ENCODE assay signal across 1 cellular context in the genomic region with DNA sequence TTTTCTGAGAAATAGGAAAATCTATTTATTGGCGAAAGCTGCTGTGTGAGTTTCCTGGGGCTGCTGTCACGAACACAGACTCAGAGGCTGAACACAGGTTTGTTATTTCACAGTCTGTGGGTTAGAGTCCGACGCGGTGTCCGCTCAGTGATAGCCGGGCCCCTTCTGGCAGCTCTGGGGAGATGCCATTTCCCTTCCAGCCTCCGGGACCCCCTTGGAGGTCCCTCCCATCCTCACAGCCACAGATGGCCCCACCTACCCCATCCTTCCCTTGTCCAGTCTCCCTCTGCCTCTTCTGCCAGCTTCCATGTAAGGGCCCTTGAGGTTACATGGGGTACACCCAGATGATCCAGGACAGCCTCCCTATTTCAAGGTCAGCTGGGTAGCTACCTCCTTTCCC.
TF ChIP-seq lines count a peak whose summit lies in the region.

No MANE protein-coding gene starts in this region.

TF ChIP-seq in IMR-90, 13 proteins besides CTCF, POLR2A, EP300 and RAD21 (continued from another document):
- no peak for TF ChIP-seq RFX5 (IDR thresholded peaks at IDR 0.05; ENCODE audit: low read depth, low read length)
- TF ChIP-seq MAFK (IDR thresholded peaks at IDR 0.05; ENCODE audit: low read depth, low read length) = no peak
- TF ChIP-seq FOS (IDR thresholded peaks at IDR 0.05; ENCODE audit: low read depth, low read length) = no peak
- no peak for TF ChIP-seq CHD1 (IDR thresholded peaks at IDR 0.05; ENCODE audit: low read depth, low read length)
- no peak for TF ChIP-seq NFE2L2 (IDR thresholded peaks at IDR 0.05; ENCODE audit: low read depth, low read length)
- no peak for TF ChIP-seq MXI1 (IDR thresholded peaks at IDR 0.05; ENCODE audit: borderline replicate concordance, low read depth, low read length)
- no peak for TF ChIP-seq MAZ (IDR thresholded peaks at IDR 0.05; ENCODE audit: borderline replicate concordance, low read depth, low read length)
- TF ChIP-seq, protein P1, sequence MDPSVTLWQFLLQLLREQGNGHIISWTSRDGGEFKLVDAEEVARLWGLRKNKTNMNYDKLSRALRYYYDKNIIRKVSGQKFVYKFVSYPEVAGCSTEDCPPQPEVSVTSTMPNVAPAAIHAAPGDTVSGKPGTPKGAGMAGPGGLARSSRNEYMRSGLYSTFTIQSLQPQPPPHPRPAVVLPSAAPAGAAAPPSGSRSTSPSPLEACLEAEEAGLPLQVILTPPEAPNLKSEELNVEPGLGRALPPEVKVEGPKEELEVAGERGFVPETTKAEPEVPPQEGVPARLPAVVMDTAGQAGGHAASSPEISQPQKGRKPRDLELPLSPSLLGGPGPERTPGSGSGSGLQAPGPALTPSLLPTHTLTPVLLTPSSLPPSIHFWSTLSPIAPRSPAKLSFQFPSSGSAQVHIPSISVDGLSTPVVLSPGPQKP (IDR thresholded peaks at IDR 0.05; ENCODE audit: borderline replicate concordance, low read depth, low read length) = no peak
